10 cellular contexts compared by ENCODE assay signal in the genomic region with DNA sequence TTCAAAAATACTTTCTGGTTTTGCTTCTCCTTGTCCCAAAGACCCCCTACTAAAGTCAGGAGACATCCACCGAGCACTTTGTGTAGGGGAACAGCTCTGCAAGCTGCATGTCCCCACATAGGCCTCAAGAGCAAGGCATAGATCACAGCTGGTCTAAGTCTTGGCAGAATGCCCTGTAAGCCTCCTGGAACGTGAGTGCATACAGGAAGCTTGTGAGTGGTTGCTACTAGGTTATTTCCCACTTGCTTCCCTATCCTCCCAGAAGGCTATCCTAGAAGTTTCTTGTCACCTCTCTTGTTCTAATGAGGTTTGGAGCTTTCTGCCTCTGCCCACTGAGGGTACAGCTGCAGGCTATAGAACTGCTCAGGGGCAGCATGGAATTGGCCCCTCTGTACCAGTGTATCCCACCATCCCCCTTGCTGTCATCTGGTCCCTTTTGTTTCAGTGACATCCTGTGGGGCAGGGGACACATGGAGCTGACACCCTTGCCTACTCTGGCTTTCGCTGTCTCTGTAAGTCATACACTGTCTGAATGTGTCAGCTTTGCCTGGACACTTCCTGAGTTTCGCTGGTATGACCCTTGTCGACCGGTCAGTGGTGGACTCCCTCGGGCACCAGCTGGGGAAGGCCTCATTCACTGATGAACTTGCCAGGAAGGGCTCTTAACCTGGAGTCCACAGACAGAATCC. TPM values are rescaled to one million over a fixed set of nuclear protein-coding genes. Genes with fewer than 3 reads are reported as not detected.
A peak's percentile ranks its signal among the peaks of the same experiment; 100 is the strongest.
DNase-seq lines count a peak whose midpoint lies in the region; ATAC-seq and TF ChIP-seq lines count a peak whose summit lies in the region.
"Had no signal": no experiment of that assay in that cellular context is flagged by ENCODE, and none has a peak within 500 bp of the region (broad histone marks: within the 10 kb centered on the region; RNA-seq: fewer than 3 reads in every experiment).

No MANE protein-coding gene starts in this region.

- TF ChIP-seq POLR2A in uterus (IDR thresholded peaks at IDR 0.05): no peak

- H3K27ac ChIP-seq in uterus: no peak overlapping the region
- H3K27ac ChIP-seq: dorsolateral prefrontal cortex had no signal

- no peak overlapping the region for H3K4me3 ChIP-seq in astrocyte of the spinal cord (ENCODE audit: low read depth, low read length)
- no peak overlapping the region for H3K4me3 ChIP-seq in uterus
- H3K4me3 ChIP-seq: dorsolateral prefrontal cortex had no signal

- peaks cover 30% of the 10 kb centered on the region for H3K27me3 Mint-ChIP-seq in T-helper 17 cell

- ATAC-seq in T-helper 17 cell: no peak
- no peak for ATAC-seq in HG03108 (IDR thresholded peaks at IDR 0.05; ENCODE audit: unreplicated experiment)
- no peak for ATAC-seq in HG03342 (IDR thresholded peaks at IDR 0.05; ENCODE audit: unreplicated experiment)

- H3K36me3 Mint-ChIP-seq in T-helper 17 cell (ENCODE audit: low read depth): no peaks in the 10 kb centered on the region

- no peaks in the 10 kb centered on the region for H3K4me1 ChIP-seq in uterus

- H3K4me1 Mint-ChIP-seq in T-helper 17 cell: peaks cover 2% of the 10 kb centered on the region

- H3K27ac Mint-ChIP-seq in T-helper 17 cell: no peak overlapping the region

- intact Hi-C loops in uterus (cut with DNase I; ENCODE audit: low total_unique reads): no loop called here

- H3K27me3 ChIP-seq in uterus: no peaks in the 10 kb centered on the region
- H3K27me3 ChIP-seq: dorsolateral prefrontal cortex had no signal

- H3K9me3 ChIP-seq in T-helper 17 cell (ENCODE audit: control insufficient read depth, low read length, poor library complexity, severe bottlenecking) (no peaks in the 10 kb centered on the region), uterus (no peaks in the 10 kb centered on the region)

- H3K4me3 Mint-ChIP-seq in T-helper 17 cell: no peak overlapping the region

- in situ Hi-C loops in astrocyte of the spinal cord (cut with HindIII; ENCODE audit: low sequenced_read_pairs): no loop called here

- DNase-seq in DMS79 (lab: John Stamatoyannopoulos, UW) (peak; percentile 86), NCI-H2029 treated with DMSO at 0.1 percent for 48 hours (lab: John Stamatoyannopoulos, UW) (peak; percentile 90), astrocyte of the spinal cord (ENCODE audit: low read depth, low spot score) (peak; percentile 53), lung microvascular endothelial cell (ENCODE audit: low read depth in 2 of 2) (peak; percentile 56 to 86), T-helper 17 cell (no peak), uterus (no peak)
- DNase-seq: HCEC 1CT had no signal

- H3K36me3 ChIP-seq in uterus: no peaks in the 10 kb centered on the region

- TF ChIP-seq CTCF in astrocyte of the spinal cord (IDR thresholded peaks at IDR 0.05; ENCODE audit: low read depth, low read length) (no peak), uterus (IDR thresholded peaks at IDR 0.05) (no peak)

RNA-seq across cellular contexts. Expression of a gene that starts 35.6 kb away (rescaled TPM):
- total RNA-seq in lung microvascular endothelial cell (not detected in 2 replicates), T-helper 17 cell (not detected), uterus (not detected)

RNA-seq across cellular contexts. Expression of a gene that starts 43.9 kb away (rescaled TPM):
- total RNA-seq in lung microvascular endothelial cell (not detected in 2 replicates), T-helper 17 cell (under 1 TPM in 1 of 2 donors, not detected in 1; 0.26 TPM), uterus (1 to 10 TPM in 2 of 4 donors, under 1 TPM in 1, not detected in 1; 0.79 to 2.3 (median 1.3) TPM)

Comparison
In these comparisons a context has a peak if more than half of its experiments do, and no peak if none do; other contexts are left out.
1. DNase-seq: peak in DMS79 (single experiment), NCI-H2029 treated with DMSO at 0.1 percent for 48 hours (single experiment), astrocyte of the spinal cord (single experiment) and lung microvascular endothelial cell (2 of 2); none in T-helper 17 cell (0 of 3) and uterus (0 of 2).